Comparison of ENCODE assay signal across 18 cellular contexts in the genomic region with DNA sequence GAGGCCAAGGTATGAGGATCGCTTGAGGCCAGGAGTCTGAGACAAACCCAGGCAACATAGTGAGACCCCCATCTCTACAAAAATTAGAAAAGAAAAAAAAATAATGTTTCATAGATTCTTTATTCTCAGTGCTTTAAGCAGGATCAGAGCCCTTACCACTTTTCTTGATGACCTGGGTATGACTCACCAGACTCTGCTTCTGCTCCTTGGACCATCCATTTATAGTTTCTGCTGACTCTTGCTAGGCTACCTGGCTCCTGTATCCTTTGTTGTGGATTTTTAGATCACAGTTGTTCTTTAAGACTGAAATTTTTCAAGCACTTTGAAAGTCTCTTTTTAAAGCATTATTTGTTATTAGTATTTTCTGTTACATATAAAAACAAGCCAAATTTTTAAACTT.
A peak's percentile ranks its signal among the peaks of the same experiment; 100 is the strongest.
DNase-seq lines count a peak whose midpoint lies in the region; ATAC-seq, FAIRE-seq and TF ChIP-seq lines count a peak whose summit lies in the region.
"Had no signal": no experiment of that assay in that cellular context is flagged by ENCODE, and none has a peak within 500 bp of the region (broad histone marks: within the 10 kb centered on the region; RNA-seq: fewer than 3 reads in every experiment).

No MANE protein-coding gene starts in this region.

- H3K4me1 Mint-ChIP-seq in nephron progenitor cell, result no peaks in the 10 kb centered on the region
- no peaks in the 10 kb centered on the region for H3K4me1 Mint-ChIP-seq in progenitor cell of endocrine pancreas (ENCODE audit: low read depth)
- H3K4me1 Mint-ChIP-seq: activated CD8-positive, alpha-beta memory T cell treated with anti-CD3 and anti-CD28 coated beads, Interleukin-2, amount 10 ng/mL, durations not matched to agents 7 days and 5 days; CD4-positive, alpha-beta memory T cell had no signal

- peak; percentile 86 for ATAC-seq in SK-N-SH treated with all-trans-retinoic acid at 6 μM for 48 hours
- ATAC-seq: activated CD8-positive, alpha-beta memory T cell treated with anti-CD3 and anti-CD28 coated beads, Interleukin-2, amount 10 ng/mL, durations not matched to agents 7 days and 5 days had no signal

- peak; percentile 23 for DNase-seq in H54 (ENCODE audit: insufficient read length, low spot score)
- peak; percentile 17 for DNase-seq in fibroblast of villous mesenchyme (ENCODE audit: low read depth)
- DNase-seq in nephron progenitor cell, result no peak
- no peak for DNase-seq in progenitor cell of endocrine pancreas (ENCODE audit: low spot score, unreplicated experiment)
- DNase-seq in GM19240 (ENCODE audit: insufficient read length, low spot score), result no peak
- DNase-seq in NCI-H510A treated with DMSO at 0.1 percent for 48 hours (lab: John Stamatoyannopoulos, UW), result no peak
- DNase-seq: activated CD8-positive, alpha-beta memory T cell treated with anti-CD3 and anti-CD28 coated beads, Interleukin-2, amount 10 ng/mL, durations not matched to agents 7 days and 5 days; activated naive CD4-positive, alpha-beta T cell; CD4-positive, alpha-beta memory T cell; effector CD4-positive, alpha-beta T cell; islet precursor cell; Kasumi-1; NCI-H1930; NCI-H524 treated with DMSO at 0.1 percent for 48 hours; nucleus accumbens; WERI-Rb-1 had no signal

- FAIRE-seq in H54 (lab: Jason Lieb, UNC), result peak; percentile 84

- no peak overlapping the region for H3K4me3 ChIP-seq in fibroblast of villous mesenchyme (ENCODE audit: low read depth, low read length)
- H3K4me3 ChIP-seq: vagina had no signal

- no peak overlapping the region for H3K27ac Mint-ChIP-seq in nephron progenitor cell
- H3K27ac Mint-ChIP-seq in progenitor cell of endocrine pancreas, result no peak overlapping the region
- H3K27ac Mint-ChIP-seq: activated CD8-positive, alpha-beta memory T cell treated with anti-CD3 and anti-CD28 coated beads, Interleukin-2, amount 10 ng/mL, durations not matched to agents 7 days and 5 days; CD4-positive, alpha-beta memory T cell had no signal

- H3K4me3 Mint-ChIP-seq in nephron progenitor cell (no peak overlapping the region), progenitor cell of endocrine pancreas (ENCODE audit: low read depth) (no peak overlapping the region)
- H3K4me3 Mint-ChIP-seq: activated CD8-positive, alpha-beta memory T cell treated with anti-CD3 and anti-CD28 coated beads, Interleukin-2, amount 10 ng/mL, durations not matched to agents 7 days and 5 days; CD4-positive, alpha-beta memory T cell had no signal

- H3K9me3 Mint-ChIP-seq in nephron progenitor cell, result no peaks in the 10 kb centered on the region
- H3K9me3 Mint-ChIP-seq in progenitor cell of endocrine pancreas (ENCODE audit: low read depth), result peaks cover 3% of the 10 kb centered on the region

- no peak for TF ChIP-seq CTCF in fibroblast of villous mesenchyme (IDR thresholded peaks at IDR 0.05; ENCODE audit: insufficient read depth, low read depth, low read length)
- TF ChIP-seq CTCF in nephron progenitor cell (IDR thresholded peaks at IDR 0.05), result no peak
- TF ChIP-seq CTCF in progenitor cell of endocrine pancreas (IDR thresholded peaks at IDR 0.05; ENCODE audit: unreplicated experiment), result no peak

- H3K36me3 Mint-ChIP-seq in nephron progenitor cell (ENCODE audit: low read depth), result no peaks in the 10 kb centered on the region
- peaks cover 2% of the 10 kb centered on the region for H3K36me3 Mint-ChIP-seq in progenitor cell of endocrine pancreas (ENCODE audit: insufficient read depth)
- H3K36me3 Mint-ChIP-seq: activated CD8-positive, alpha-beta memory T cell treated with anti-CD3 and anti-CD28 coated beads, Interleukin-2, amount 10 ng/mL, durations not matched to agents 7 days and 5 days; CD4-positive, alpha-beta memory T cell had no signal

- peaks cover 3% of the 10 kb centered on the region for H3K27me3 Mint-ChIP-seq in nephron progenitor cell (ENCODE audit: low read depth, poor library complexity)
- H3K27me3 Mint-ChIP-seq in progenitor cell of endocrine pancreas, result peaks cover 2% of the 10 kb centered on the region
- H3K27me3 Mint-ChIP-seq: activated CD8-positive, alpha-beta memory T cell treated with anti-CD3 and anti-CD28 coated beads, Interleukin-2, amount 10 ng/mL, durations not matched to agents 7 days and 5 days; CD4-positive, alpha-beta memory T cell had no signal

- TF ChIP-seq POLR2A in H54 (IDR thresholded peaks at IDR 0.05; ENCODE audit: low read depth, low read length), result no peak

TF ChIP-seq in SK-N-SH treated with all-trans-retinoic acid at 6 μM for 48 hours, 23 proteins besides CTCF, POLR2A, EP300 and RAD21:
- TF ChIP-seq ZFP3 (CRISPR knock-in tag; IDR thresholded peaks at IDR 0.05), result no peak
- TF ChIP-seq, protein P1, sequence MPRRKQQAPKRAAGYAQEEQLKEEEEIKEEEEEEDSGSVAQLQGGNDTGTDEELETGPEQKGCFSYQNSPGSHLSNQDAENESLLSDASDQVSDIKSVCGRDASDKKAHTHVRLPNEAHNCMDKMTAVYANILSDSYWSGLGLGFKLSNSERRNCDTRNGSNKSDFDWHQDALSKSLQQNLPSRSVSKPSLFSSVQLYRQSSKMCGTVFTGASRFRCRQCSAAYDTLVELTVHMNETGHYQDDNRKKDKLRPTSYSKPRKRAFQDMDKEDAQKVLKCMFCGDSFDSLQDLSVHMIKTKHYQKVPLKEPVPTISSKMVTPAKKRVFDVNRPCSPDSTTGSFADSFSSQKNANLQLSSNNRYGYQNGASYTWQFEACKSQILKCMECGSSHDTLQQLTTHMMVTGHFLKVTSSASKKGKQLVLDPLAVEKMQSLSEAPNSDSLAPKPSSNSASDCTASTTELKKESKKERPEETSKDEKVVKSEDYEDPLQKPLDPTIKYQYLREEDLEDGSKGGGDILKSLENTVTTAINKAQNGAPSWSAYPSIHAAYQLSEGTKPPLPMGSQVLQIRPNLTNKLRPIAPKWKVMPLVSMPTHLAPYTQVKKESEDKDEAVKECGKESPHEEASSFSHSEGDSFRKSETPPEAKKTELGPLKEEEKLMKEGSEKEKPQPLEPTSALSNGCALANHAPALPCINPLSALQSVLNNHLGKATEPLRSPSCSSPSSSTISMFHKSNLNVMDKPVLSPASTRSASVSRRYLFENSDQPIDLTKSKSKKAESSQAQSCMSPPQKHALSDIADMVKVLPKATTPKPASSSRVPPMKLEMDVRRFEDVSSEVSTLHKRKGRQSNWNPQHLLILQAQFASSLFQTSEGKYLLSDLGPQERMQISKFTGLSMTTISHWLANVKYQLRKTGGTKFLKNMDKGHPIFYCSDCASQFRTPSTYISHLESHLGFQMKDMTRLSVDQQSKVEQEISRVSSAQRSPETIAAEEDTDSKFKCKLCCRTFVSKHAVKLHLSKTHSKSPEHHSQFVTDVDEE (CRISPR knock-in tag; IDR thresholded peaks at IDR 0.05), result no peak
- no peak for TF ChIP-seq PPARA (CRISPR knock-in tag; IDR thresholded peaks at IDR 0.05; ENCODE audit: borderline replicate concordance)

Comparison
In these comparisons a context has a peak if more than half of its experiments do, and no peak if none do; other contexts are left out.
1. DNase-seq: peak in H54 (single experiment) and fibroblast of villous mesenchyme (single experiment); none in nephron progenitor cell (single experiment), progenitor cell of endocrine pancreas (single experiment), GM19240 (single experiment) and NCI-H510A treated with DMSO at 0.1 percent for 48 hours (single experiment).